In genomic region chrX:149631293-149632165, GRCh38 we compare ENCODE assay signal across 8 cellular contexts. TPM values are rescaled to one million over a fixed set of nuclear protein-coding genes. Genes with fewer than 3 reads are reported as not detected.
DNase-seq lines count a peak whose midpoint lies in the region; ATAC-seq, FAIRE-seq and TF ChIP-seq lines count a peak whose summit lies in the region.

Gene TMEM185A, minus strand, starts transcription at chrX:149631792. Its CDS starts 212 bp downstream, at chrX:149631580.

- no peaks in the 10 kb centered on the region for H3K27me3 ChIP-seq in bronchial epithelial cell (ENCODE audit: control insufficient read depth, insufficient read depth, low read length)

- TF ChIP-seq CTCF in WI38 (IDR thresholded peaks at IDR 0.05; ENCODE audit: low read depth, low read length), result no peak
- no peak for TF ChIP-seq CTCF in bronchial epithelial cell (IDR thresholded peaks at IDR 0.05; ENCODE audit: insufficient read depth, low read length, severe bottlenecking)

- FAIRE-seq in bronchial epithelial cell (lab: Jason Lieb, UNC) (no peak), islet of Langerhans (lab: Jason Lieb, UNC) (peak; percentile 51)

- no peaks in the 10 kb centered on the region for H3K36me3 ChIP-seq in bronchial epithelial cell (ENCODE audit: control insufficient read depth, insufficient read depth, low read length)

- peak; percentile 83 for ATAC-seq in HG02943 (IDR thresholded peaks at IDR 0.05; ENCODE audit: low read depth, unreplicated experiment)

- H3K4me3 ChIP-seq in WI38 (ENCODE audit: low read depth, low read length) (peak within 1 kb of the TSS; percentile 69), bronchial epithelial cell (ENCODE audit: low read depth, low read length) (peak within 1 kb of the TSS; percentile 60)

- DNase-seq in DMS 273 (lab: John Stamatoyannopoulos, UW; ENCODE audit: unreplicated experiment), result peak; percentile 83
- no peak for DNase-seq in DMS 273 treated with DMSO at 0.1 percent for 48 hours (lab: John Stamatoyannopoulos, UW)
- peak; percentile 46 to 48 for DNase-seq in NCI-H2081 (lab: John Stamatoyannopoulos, UW)
- no peak for DNase-seq in bronchial epithelial cell (ENCODE audit: low read depth)
- peak; percentile 48 to 64 for DNase-seq in stimulated activated CD4-positive, alpha-beta T cell treated with anti-CD3 and anti-CD28 coated beads, Interleukin-15, amount 100 ng/mL, for 1 hour (ENCODE audit: low read depth in 1 of 2, low spot score in 1 of 2)

RNA-seq across cellular contexts. Expression of gene TMEM185A, which starts in this region (rescaled TPM):
- 20.3 and 27.0 TPM in 2 replicates for total RNA-seq in bronchial epithelial cell

Comparison
In these comparisons a context has a peak if more than half of its experiments do, and no peak if none do; other contexts are left out.
1. DNase-seq: peak in DMS 273 (single experiment), NCI-H2081 (2 of 2) and stimulated activated CD4-positive, alpha-beta T cell treated with anti-CD3 and anti-CD28 coated beads, Interleukin-15, amount 100 ng/mL, for 1 hour (2 of 2); none in DMS 273 treated with DMSO at 0.1 percent for 48 hours (single experiment) and bronchial epithelial cell (single experiment).